9 cellular contexts compared by ENCODE assay signal in the genomic region with DNA sequence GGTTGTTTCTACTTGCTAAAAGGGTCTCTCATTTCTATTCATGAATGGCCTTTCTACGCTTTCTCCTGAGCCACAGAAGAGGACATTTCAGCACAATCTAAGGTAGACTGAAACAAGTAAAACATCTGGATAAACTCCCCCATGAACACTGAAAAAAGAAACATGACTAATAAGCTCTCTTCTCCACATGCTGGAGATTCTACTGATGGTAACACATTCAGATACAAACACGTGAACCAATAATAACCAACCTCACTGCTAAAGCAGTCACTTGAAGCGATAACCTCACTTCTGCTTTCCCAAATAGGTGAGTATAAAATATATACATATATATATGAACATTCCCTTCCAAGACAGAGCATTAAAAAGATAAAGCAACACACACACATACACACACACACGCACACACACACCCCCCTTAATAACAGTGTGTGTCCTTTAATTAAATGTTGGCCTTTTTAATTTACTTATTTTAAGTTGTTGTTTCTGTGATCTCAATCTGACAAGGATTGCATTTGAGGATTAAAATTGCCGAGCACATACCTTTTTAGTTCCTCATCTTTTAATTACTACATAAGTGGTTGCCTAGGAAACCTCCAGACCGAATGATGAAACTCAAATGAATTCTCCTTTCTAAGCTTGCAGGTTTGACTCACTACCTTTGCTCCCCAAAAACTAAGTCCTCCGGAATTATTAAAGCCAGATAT.
DNase-seq lines count a peak whose midpoint lies in the region; ATAC-seq and TF ChIP-seq lines count a peak whose summit lies in the region.
"Had no signal": no experiment of that assay in that cellular context is flagged by ENCODE, and none has a peak within 500 bp of the region (broad histone marks: within the 10 kb centered on the region; RNA-seq: fewer than 3 reads in every experiment).

No MANE protein-coding gene starts in this region.

- intact Hi-C loops in activated B cell treated with CpG ODN at 0.5 μM for 24 hours (cut with micrococcal nuclease): loop anchor here (1.0 to 2.0 kb wide), 3 partner anchors 14 to 114 kb away; no protein-coding TSS in a partner anchor

- ATAC-seq in GM18502 (IDR thresholded peaks at IDR 0.05; ENCODE audit: poor library complexity, unreplicated experiment) (peak; percentile 43), HG02870 (IDR thresholded peaks at IDR 0.05; ENCODE audit: unreplicated experiment) (peak; percentile 38), activated B cell treated with CpG ODN at 0.5 μM for 24 hours (ENCODE audit: low read depth) (peak; percentile 58), memory B cell (ENCODE audit: low read depth) (peak; percentile 72), GM18505 (IDR thresholded peaks at IDR 0.05; ENCODE audit: unreplicated experiment) (no peak), GM18873 (IDR thresholded peaks at IDR 0.05; ENCODE audit: low FRiP score, unreplicated experiment) (no peak)
- ATAC-seq: PC-3 had no signal

- H3K9me3 Mint-ChIP-seq in activated B cell treated with CpG ODN at 0.5 μM for 24 hours (peaks cover 8% of the 10 kb centered on the region), memory B cell (peaks cover 3% of the 10 kb centered on the region)

- no peaks in the 10 kb centered on the region for H3K27me3 Mint-ChIP-seq in activated B cell treated with CpG ODN at 0.5 μM for 24 hours
- H3K27me3 Mint-ChIP-seq in memory B cell: no peaks in the 10 kb centered on the region

- no peak for TF ChIP-seq CTCF in activated B cell treated with CpG ODN at 0.5 μM for 24 hours (IDR thresholded peaks at IDR 0.05)

- H3K4me3 Mint-ChIP-seq in activated B cell treated with CpG ODN at 0.5 μM for 24 hours: peak overlapping the region; percentile 66
- H3K4me3 Mint-ChIP-seq in memory B cell: peak overlapping the region; percentile 47

- CTCF ChIA-PET in activated B cell treated with CpG ODN at 0.5 μM for 24 hours (lab: Charles Lee): interaction anchor here (1.0 to 3.6 kb wide), 5 partner anchors 12 to 130 kb away, joined by 3 to 12 read pairs (median 4); no protein-coding TSS in a partner anchor

- H3K36me3 Mint-ChIP-seq in activated B cell treated with CpG ODN at 0.5 μM for 24 hours (ENCODE audit: low read depth): peaks cover 21% of the 10 kb centered on the region
- H3K36me3 Mint-ChIP-seq in memory B cell: peaks cover 14% of the 10 kb centered on the region

- TF ChIP-seq POLR2A in GM18505 (IDR thresholded peaks at IDR 0.05; ENCODE audit: borderline replicate concordance, extremely low read depth, insufficient read depth, insufficient read length): no peak

- H3K27ac Mint-ChIP-seq in activated B cell treated with CpG ODN at 0.5 μM for 24 hours: peak overlapping the region; percentile 98
- H3K27ac Mint-ChIP-seq in memory B cell: peak overlapping the region; percentile 96

- POLR2A ChIA-PET in activated B cell treated with CpG ODN at 0.5 μM for 24 hours (lab: Charles Lee): interaction anchor here (0.6 to 1.9 kb wide), 10 partner anchors 10 to 113 kb away, joined by 3 to 11 read pairs (median 5); no protein-coding TSS in a partner anchor

- DNase-seq in activated B cell treated with CpG ODN at 0.5 μM for 24 hours: no peak
- DNase-seq in memory B cell (ENCODE audit: low spot score in 2 of 2): peak in 1 of 2 donors; percentile 38
- no peak for DNase-seq in occipital lobe (lab: John Stamatoyannopoulos, UW)
- no peak for DNase-seq in GOT3 (lab: John Stamatoyannopoulos, UW)
- DNase-seq: PC-3 had no signal

- H3K4me1 Mint-ChIP-seq in activated B cell treated with CpG ODN at 0.5 μM for 24 hours (peaks cover 92% of the 10 kb centered on the region), memory B cell (peaks cover 49% of the 10 kb centered on the region)

Comparison
In these comparisons a context has a peak if more than half of its experiments do, and no peak if none do; other contexts are left out.
1. ATAC-seq: peak in GM18502 (single experiment), HG02870 (single experiment), activated B cell treated with CpG ODN at 0.5 μM for 24 hours (single experiment) and memory B cell (single experiment); none in GM18505 (single experiment) and GM18873 (single experiment).